ENCODE assay signal across 25 cellular contexts in genomic region chr11:35104655-35105054, GRCh38.
"Had no signal": no experiment of that assay in that cellular context is flagged by ENCODE, and none has a peak within 500 bp of the region (broad histone marks: within the 10 kb centered on the region; RNA-seq: fewer than 3 reads in every experiment).

No MANE protein-coding gene starts in this region.

- ATAC-seq: activated T-cell treated with anti-CD3 and anti-CD28 coated beads, Interleukin-2, amount 50 U/mL, for 72 hours had no signal

- DNase-seq: activated CD4-positive, alpha-beta memory T cell treated with anti-CD3 and anti-CD28 coated beads, Interleukin-2, amount 10 ng/mL, durations not matched to agents 7 days and 5 days; activated CD4-positive, alpha-beta T cell treated with anti-CD3 and anti-CD28 coated beads, Interleukin-2, amount 50 U/mL, for 1 hour; activated CD4-positive, CD25-positive, alpha-beta regulatory T cell; activated CD8-positive, alpha-beta memory T cell treated with anti-CD3 and anti-CD28 coated beads, Interleukin-2, amount 50 U/mL, for 4 hours; activated naive CD4-positive, alpha-beta T cell treated with anti-CD3 and anti-CD28 coated beads, Interleukin-2, amount 50 U/mL, for 16 hours; activated naive CD8-positive, alpha-beta T cell treated with anti-CD3 and anti-CD28 coated beads, Interleukin-2, amount 10 ng/mL, durations not matched to agents 7 days and 5 days; activated T-cell treated with anti-CD3 and anti-CD28 coated beads, Interleukin-2, amount 50 U/mL, for 72 hours; anterior cingulate cortex; caudate nucleus; Kasumi-1; KBM-7; NCI-H1092; NCI-H1417; NCI-H1930; NCI-H2171 treated with DMSO at 0.1 percent for 48 hours; NCI-H345; NCI-H510A; NCI-H526 treated with DMSO at 0.1 percent for 48 hours; NCI-H82; NK-92 treated with Interleukin-12 subunit alpha and Interleukin-12 subunit beta, amount 100 ng/mL, for 24 hours; SHP77 treated with DMSO at 0.1 percent for 48 hours had no signal

- H3K27ac Mint-ChIP-seq: activated CD4-positive, alpha-beta memory T cell treated with anti-CD3 and anti-CD28 coated beads, Interleukin-2, amount 10 ng/mL, durations not matched to agents 7 days and 5 days; activated naive CD8-positive, alpha-beta T cell treated with anti-CD3 and anti-CD28 coated beads, Interleukin-2, amount 10 ng/mL, durations not matched to agents 7 days and 5 days; activated T-cell treated with anti-CD3 and anti-CD28 coated beads, Interleukin-2, amount 50 U/mL, for 72 hours; T-helper 1 cell treated with Interleukin-12 subunit alpha and Interleukin-12 subunit beta and Interleukin-4 antibody, amounts not matched to agents 30 μg/mL and 1 μg/mL, for 36 hours had no signal

- H3K27me3 Mint-ChIP-seq: activated CD4-positive, alpha-beta memory T cell treated with anti-CD3 and anti-CD28 coated beads, Interleukin-2, amount 10 ng/mL, durations not matched to agents 7 days and 5 days had no signal

- H3K27ac ChIP-seq: adrenal gland, breast epithelium, VCaP had no signal

- H3K27me3 ChIP-seq: adrenal gland, breast epithelium had no signal

- H3K9me3 ChIP-seq: adrenal gland, breast epithelium had no signal

- H3K4me1 ChIP-seq: adrenal gland, breast epithelium had no signal

- H3K4me3 ChIP-seq: adrenal gland, breast epithelium had no signal

- H3K9me3 Mint-ChIP-seq: activated T-cell treated with anti-CD3 and anti-CD28 coated beads, Interleukin-2, amount 50 U/mL, for 72 hours had no signal

- H3K36me3 ChIP-seq: adrenal gland, breast epithelium had no signal

- H3K4me3 Mint-ChIP-seq: activated CD4-positive, alpha-beta memory T cell treated with anti-CD3 and anti-CD28 coated beads, Interleukin-2, amount 10 ng/mL, durations not matched to agents 7 days and 5 days; activated naive CD8-positive, alpha-beta T cell treated with anti-CD3 and anti-CD28 coated beads, Interleukin-2, amount 10 ng/mL, durations not matched to agents 7 days and 5 days; activated T-cell treated with anti-CD3 and anti-CD28 coated beads, Interleukin-2, amount 50 U/mL, for 72 hours; T-helper 1 cell treated with Interleukin-12 subunit alpha and Interleukin-12 subunit beta and Interleukin-4 antibody, amounts not matched to agents 30 μg/mL and 1 μg/mL, for 36 hours had no signal
